Comparison of ENCODE assay signal across 22 cellular contexts in the genomic region with DNA sequence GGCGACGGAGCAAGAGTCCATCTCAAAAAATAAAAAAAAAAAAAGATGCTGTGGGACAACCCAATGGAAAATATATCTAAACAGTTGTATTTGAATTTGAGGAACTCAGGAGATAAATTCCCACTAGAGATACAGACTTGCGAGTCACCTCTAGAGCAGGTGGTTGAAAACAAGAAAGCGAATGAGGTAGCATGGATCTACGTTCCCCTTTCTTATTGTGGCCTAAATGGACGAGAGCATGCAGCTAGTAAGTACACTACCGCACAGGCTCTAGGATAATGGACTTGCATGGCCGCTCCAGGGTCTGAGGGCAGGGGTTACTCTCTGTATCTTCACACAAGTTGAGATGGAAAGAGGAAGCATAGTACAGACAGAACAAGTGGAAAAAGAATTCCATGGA.
"Had no signal": no experiment of that assay in that cellular context is flagged by ENCODE, and none has a peak within 500 bp of the region (broad histone marks: within the 10 kb centered on the region; RNA-seq: fewer than 3 reads in every experiment).

No MANE protein-coding gene starts in this region.

- H3K9me3 ChIP-seq: lower lobe of right lung, neutrophil, pancreas, right lobe of liver, testis, tibial artery had no signal

- H3K27ac ChIP-seq: coronary artery, lower lobe of right lung, neutrophil, pancreas, right lobe of liver, testis, tibial artery had no signal

- H3K27ac Mint-ChIP-seq: natural killer cell, type B pancreatic cell had no signal

- FAIRE-seq: frontal cortex, pancreas, small intestine had no signal

- H3K36me3 ChIP-seq: lower lobe of right lung, neutrophil, pancreas, right lobe of liver, tibial artery had no signal

- H3K36me3 Mint-ChIP-seq: natural killer cell, type B pancreatic cell had no signal

- H3K4me3 ChIP-seq: coronary artery, lower lobe of right lung, pancreas, right lobe of liver, testis, tibial artery had no signal

- H3K4me1 ChIP-seq: lower lobe of right lung, right lobe of liver, testis had no signal

- H3K27me3 ChIP-seq: neutrophil, pancreas, right lobe of liver, testis, tibial artery had no signal

- H3K27me3 Mint-ChIP-seq: type B pancreatic cell had no signal

- H3K4me3 Mint-ChIP-seq: natural killer cell, type B pancreatic cell had no signal

- DNase-seq: dermis blood vessel endothelial cell; effector memory CD4-positive, alpha-beta T cell; erythroblast; hypothalamus; left ventricle myocardium superior; lower lobe of right lung; natural killer cell; pancreas; right lobe of liver; small intestine; stimulated activated CD4-positive, alpha-beta T cell treated with anti-CD3 and anti-CD28 coated beads, Interleukin-12 subunit alpha, Interleukin-12 subunit beta, amount 100 ng/mL, for 4 hours; stimulated activated CD4-positive, alpha-beta T cell treated with anti-CD3 and anti-CD28 coated beads, Interleukin-1b, Interleukin-23, amount 100 ng/mL, for 48 hours; stimulated activated CD4-positive, alpha-beta T cell treated with anti-CD3 and anti-CD28 coated beads, Interleukin-4, amount 100 ng/mL, for 1 hour; stimulated activated CD8-positive, alpha-beta memory T cell treated with anti-CD3 and anti-CD28 coated beads, Interleukin-4, amount 100 ng/mL, for 48 hours; stimulated activated naive CD8-positive, alpha-beta T cell treated with anti-CD3 and anti-CD28 coated beads, Interleukin-15, Interleukin-2, amounts not matched to agents 100 U/mL and 50 U/mL, for 24 hours; substantia nigra; testis; tibial artery had no signal

- H3K4me1 Mint-ChIP-seq: natural killer cell had no signal

- ATAC-seq: left ventricle myocardium superior; lower lobe of right lung; natural killer cell; pancreas; right lobe of liver; stimulated activated naive CD8-positive, alpha-beta T cell treated with anti-CD3 and anti-CD28 coated beads, Interleukin-15, Interleukin-2, amounts not matched to agents 100 U/mL and 50 U/mL, for 24 hours had no signal
